8 cellular contexts compared by ENCODE assay signal in the genomic region with DNA sequence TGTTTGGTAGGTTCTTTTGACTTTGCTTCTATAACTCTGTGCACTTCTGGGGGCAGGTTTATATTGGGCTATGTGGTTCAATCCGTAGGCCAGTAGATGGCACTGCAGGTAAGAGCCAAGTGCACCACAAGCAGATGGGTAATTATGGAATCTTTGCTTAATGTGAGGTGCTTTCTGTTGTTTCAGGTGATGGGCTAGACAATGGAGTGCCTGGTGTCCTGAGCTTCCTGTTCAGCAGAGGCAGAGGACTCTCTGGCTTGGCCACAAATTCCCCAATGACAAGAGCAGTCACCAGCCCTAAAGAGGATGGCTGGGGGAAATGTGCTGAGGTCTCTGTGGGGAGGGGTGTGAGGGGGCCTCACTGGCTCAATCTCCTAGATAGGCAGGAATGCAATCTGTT.
DNase-seq lines count a peak whose midpoint lies in the region; ATAC-seq and TF ChIP-seq lines count a peak whose summit lies in the region.

No MANE protein-coding gene starts in this region.

- no peaks in the 10 kb centered on the region for H3K36me3 ChIP-seq in SK-N-SH (replicated peaks in 1 of 2; ENCODE audit: control insufficient read depth in 1 of 2, insufficient read depth in 2 of 2, low read length in 1 of 2)

- H3K27me3 ChIP-seq in SK-N-SH (ENCODE audit: insufficient read depth) = no peaks in the 10 kb centered on the region

- no peaks in the 10 kb centered on the region for H3K27me3 Mint-ChIP-seq in WTC11 (ENCODE audit: low read depth)

- DNase-seq in SK-N-SH (peak; percentile 64), KBM-7 (peak; percentile 40), WTC11 (ENCODE audit: low spot score) (peak; percentile 38), iPS-NIHi7 (ENCODE audit: extremely low spot score) (peak; percentile 72)

- H3K79me2 ChIP-seq in SK-N-SH (ENCODE audit: insufficient read depth) = no peaks in the 10 kb centered on the region

- H3K27ac Mint-ChIP-seq in WTC11 = no peak overlapping the region

- peak; percentile 86 for TF ChIP-seq RAD21 in SK-N-SH (IDR thresholded peaks at IDR 0.05; ENCODE audit: low read length)

- peaks cover 7% of the 10 kb centered on the region for H3K9me3 Mint-ChIP-seq in WTC11

- H3K4me3 ChIP-seq in SK-N-SH (ENCODE audit: low read depth in 2 of 2, low read length in 1 of 2) = no peak overlapping the region

- POLR2A ChIA-PET in SK-N-SH (lab: Yijun Ruan, JAX) (no interaction called here), WTC11 (lab: Charles Lee) (no interaction called here)

- peaks cover 0 to 6% of the 10 kb centered on the region in 2 experiments; a peak in 1 of 4 replicates for H3K4me1 ChIP-seq in SK-N-SH (ENCODE audit: control insufficient read depth in 1 of 2, insufficient read depth in 2 of 2, low read depth in 1 of 2, low read length in 1 of 2)

- in situ Hi-C loops in KBM-7 (cut with MboI; ENCODE audit: low pct_unique_long_range_greater_than_20kb, low sequenced_read_pairs) = no loop called here

- H3K36me3 Mint-ChIP-seq in WTC11 = no peaks in the 10 kb centered on the region

- no peak overlapping the region for H2AFZ ChIP-seq in SK-N-SH (ENCODE audit: low read depth)

- no peak overlapping the region for H3K4me3 Mint-ChIP-seq in WTC11

- H3K9me3 ChIP-seq in SK-N-SH = no peaks in the 10 kb centered on the region

- H3K9me2 ChIP-seq in SK-N-SH = no peaks in the 10 kb centered on the region

- H3K4me2 ChIP-seq in SK-N-SH = no peak overlapping the region

- H3K27ac ChIP-seq in SK-N-SH (ENCODE audit: low read depth in 2 of 2, low read length in 1 of 2) = no peak overlapping the region

- H4K20me1 ChIP-seq in SK-N-SH (ENCODE audit: insufficient read depth) = no peaks in the 10 kb centered on the region

- TF ChIP-seq CTCF in SK-N-SH (IDR thresholded peaks at IDR 0.05) (peak; percentile 38), WTC11 (IDR thresholded peaks at IDR 0.05) (peak; percentile 50; the same call in 1 of the 2 replicates)

- WGBS in SK-N-SH (ENCODE audit: low lambda C conversion rate) = 6% methylated on average over 1 of the region's 1 CpG

- TF ChIP-seq EP300 in SK-N-SH (IDR thresholded peaks at IDR 0.05; ENCODE audit: borderline replicate concordance in 1 of 2, low read depth in 1 of 2, low read length in 1 of 2) = no peak

- CTCF ChIA-PET in SK-N-SH (lab: Yijun Ruan, JAX) = interaction anchor here (0.8 to 1.7 kb wide), 11 partner anchors 11 to 635 kb away, joined by 3 to 11 read pairs (median 4); no protein-coding TSS in a partner anchor
- CTCF ChIA-PET in WTC11 (lab: Charles Lee) = interaction anchor here (0.9 to 2.0 kb wide), 4 partner anchors 20 to 242 kb away, joined by 3 to 10 read pairs (median 4); no protein-coding TSS in a partner anchor

- no peak overlapping the region for H3K9ac ChIP-seq in SK-N-SH

- ATAC-seq in SK-N-SH treated with all-trans-retinoic acid at 6 μM for 48 hours (no peak), GM21619 (IDR thresholded peaks at IDR 0.05; ENCODE audit: unreplicated experiment) (peak; percentile 83), WTC11 (peak; percentile 97), HG03097 (IDR thresholded peaks at IDR 0.05; ENCODE audit: low FRiP score, unreplicated experiment) (no peak), GM19324 (IDR thresholded peaks at IDR 0.05; ENCODE audit: low FRiP score, unreplicated experiment) (no peak)

- H3K4me1 Mint-ChIP-seq in WTC11 = peaks cover 14% of the 10 kb centered on the region

- H3F3A ChIP-seq in SK-N-SH (replicated peaks; ENCODE audit: insufficient read depth) = no peaks in the 10 kb centered on the region

TF ChIP-seq in SK-N-SH, 30 proteins besides CTCF, POLR2A, EP300 and RAD21:
- TF ChIP-seq SMC3 (IDR thresholded peaks at IDR 0.05; ENCODE audit: low read depth, low read length) = peak; percentile 58; the same call in 1 of the 2 replicates
- no peak for TF ChIP-seq MXI1 (IDR thresholded peaks at IDR 0.05; ENCODE audit: low read depth, low read length)

TF ChIP-seq in SK-N-SH treated with all-trans-retinoic acid at 6 μM for 48 hours, 23 proteins besides CTCF, POLR2A, EP300 and RAD21:
- no peak for TF ChIP-seq PPARA (CRISPR knock-in tag; IDR thresholded peaks at IDR 0.05; ENCODE audit: borderline replicate concordance)
- TF ChIP-seq, protein P1, sequence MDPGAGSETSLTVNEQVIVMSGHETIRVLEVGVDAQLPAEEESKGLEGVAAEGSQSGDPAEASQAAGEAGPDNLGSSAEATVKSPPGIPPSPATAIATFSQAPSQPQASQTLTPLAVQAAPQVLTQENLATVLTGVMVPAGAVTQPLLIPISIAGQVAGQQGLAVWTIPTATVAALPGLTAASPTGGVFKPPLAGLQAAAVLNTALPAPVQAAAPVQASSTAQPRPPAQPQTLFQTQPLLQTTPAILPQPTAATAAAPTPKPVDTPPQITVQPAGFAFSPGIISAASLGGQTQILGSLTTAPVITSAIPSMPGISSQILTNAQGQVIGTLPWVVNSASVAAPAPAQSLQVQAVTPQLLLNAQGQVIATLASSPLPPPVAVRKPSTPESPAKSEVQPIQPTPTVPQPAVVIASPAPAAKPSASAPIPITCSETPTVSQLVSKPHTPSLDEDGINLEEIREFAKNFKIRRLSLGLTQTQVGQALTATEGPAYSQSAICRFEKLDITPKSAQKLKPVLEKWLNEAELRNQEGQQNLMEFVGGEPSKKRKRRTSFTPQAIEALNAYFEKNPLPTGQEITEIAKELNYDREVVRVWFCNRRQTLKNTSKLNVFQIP (CRISPR knock-in tag; IDR thresholded peaks at IDR 0.05; ENCODE audit: borderline replicate concordance, low read depth) = no peak
- no peak for TF ChIP-seq ZC3H10 (CRISPR knock-in tag; IDR thresholded peaks at IDR 0.05)
- no peak for TF ChIP-seq CSDC2 (CRISPR knock-in tag; IDR thresholded peaks at IDR 0.05)
- TF ChIP-seq BACH2 (CRISPR knock-in tag; IDR thresholded peaks at IDR 0.05; ENCODE audit: borderline replicate concordance) = no peak
- TF ChIP-seq OSR1 (CRISPR knock-in tag; IDR thresholded peaks at IDR 0.05) = no peak
TF ChIP-seq in SK-N-SH treated with all-trans-retinoic acid at 6 μM for 48 hours: peak in this region for 0.

TF ChIP-seq in WTC11, 78 proteins besides CTCF, POLR2A, EP300 and RAD21:
- TF ChIP-seq GTF2I (CRISPR knock-in tag; conservative IDR thresholded peaks at IDR 0.05) (no peak), ETV6 (CRISPR knock-in tag; IDR thresholded peaks at IDR 0.05) (0 out of 2 replicates have a peak, but pooled peaks have one; percentile 24)
- TF ChIP-seq, protein P2, sequence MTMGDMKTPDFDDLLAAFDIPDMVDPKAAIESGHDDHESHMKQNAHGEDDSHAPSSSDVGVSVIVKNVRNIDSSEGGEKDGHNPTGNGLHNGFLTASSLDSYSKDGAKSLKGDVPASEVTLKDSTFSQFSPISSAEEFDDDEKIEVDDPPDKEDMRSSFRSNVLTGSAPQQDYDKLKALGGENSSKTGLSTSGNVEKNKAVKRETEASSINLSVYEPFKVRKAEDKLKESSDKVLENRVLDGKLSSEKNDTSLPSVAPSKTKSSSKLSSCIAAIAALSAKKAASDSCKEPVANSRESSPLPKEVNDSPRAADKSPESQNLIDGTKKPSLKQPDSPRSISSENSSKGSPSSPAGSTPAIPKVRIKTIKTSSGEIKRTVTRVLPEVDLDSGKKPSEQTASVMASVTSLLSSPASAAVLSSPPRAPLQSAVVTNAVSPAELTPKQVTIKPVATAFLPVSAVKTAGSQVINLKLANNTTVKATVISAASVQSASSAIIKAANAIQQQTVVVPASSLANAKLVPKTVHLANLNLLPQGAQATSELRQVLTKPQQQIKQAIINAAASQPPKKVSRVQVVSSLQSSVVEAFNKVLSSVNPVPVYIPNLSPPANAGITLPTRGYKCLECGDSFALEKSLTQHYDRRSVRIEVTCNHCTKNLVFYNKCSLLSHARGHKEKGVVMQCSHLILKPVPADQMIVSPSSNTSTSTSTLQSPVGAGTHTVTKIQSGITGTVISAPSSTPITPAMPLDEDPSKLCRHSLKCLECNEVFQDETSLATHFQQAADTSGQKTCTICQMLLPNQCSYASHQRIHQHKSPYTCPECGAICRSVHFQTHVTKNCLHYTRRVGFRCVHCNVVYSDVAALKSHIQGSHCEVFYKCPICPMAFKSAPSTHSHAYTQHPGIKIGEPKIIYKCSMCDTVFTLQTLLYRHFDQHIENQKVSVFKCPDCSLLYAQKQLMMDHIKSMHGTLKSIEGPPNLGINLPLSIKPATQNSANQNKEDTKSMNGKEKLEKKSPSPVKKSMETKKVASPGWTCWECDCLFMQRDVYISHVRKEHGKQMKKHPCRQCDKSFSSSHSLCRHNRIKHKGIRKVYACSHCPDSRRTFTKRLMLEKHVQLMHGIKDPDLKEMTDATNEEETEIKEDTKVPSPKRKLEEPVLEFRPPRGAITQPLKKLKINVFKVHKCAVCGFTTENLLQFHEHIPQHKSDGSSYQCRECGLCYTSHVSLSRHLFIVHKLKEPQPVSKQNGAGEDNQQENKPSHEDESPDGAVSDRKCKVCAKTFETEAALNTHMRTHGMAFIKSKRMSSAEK (CRISPR knock-in tag; IDR thresholded peaks at IDR 0.05; ENCODE audit: borderline replicate concordance) = 0 out of 2 replicates have a peak, but pooled peaks have one; percentile 33

Comparison
In these comparisons a context has a peak if more than half of its experiments do, and no peak if none do; other contexts are left out.
1. ATAC-seq: peak in GM21619 (single experiment) and WTC11 (single experiment); none in SK-N-SH treated with all-trans-retinoic acid at 6 μM for 48 hours (single experiment), HG03097 (single experiment) and GM19324 (single experiment).
2. Peak in every context shown above with its lines, with median percentiles within 50 percentile points of each other: DNase-seq.